Comparison of ENCODE assay signal across 1 cellular context in the genomic region with DNA sequence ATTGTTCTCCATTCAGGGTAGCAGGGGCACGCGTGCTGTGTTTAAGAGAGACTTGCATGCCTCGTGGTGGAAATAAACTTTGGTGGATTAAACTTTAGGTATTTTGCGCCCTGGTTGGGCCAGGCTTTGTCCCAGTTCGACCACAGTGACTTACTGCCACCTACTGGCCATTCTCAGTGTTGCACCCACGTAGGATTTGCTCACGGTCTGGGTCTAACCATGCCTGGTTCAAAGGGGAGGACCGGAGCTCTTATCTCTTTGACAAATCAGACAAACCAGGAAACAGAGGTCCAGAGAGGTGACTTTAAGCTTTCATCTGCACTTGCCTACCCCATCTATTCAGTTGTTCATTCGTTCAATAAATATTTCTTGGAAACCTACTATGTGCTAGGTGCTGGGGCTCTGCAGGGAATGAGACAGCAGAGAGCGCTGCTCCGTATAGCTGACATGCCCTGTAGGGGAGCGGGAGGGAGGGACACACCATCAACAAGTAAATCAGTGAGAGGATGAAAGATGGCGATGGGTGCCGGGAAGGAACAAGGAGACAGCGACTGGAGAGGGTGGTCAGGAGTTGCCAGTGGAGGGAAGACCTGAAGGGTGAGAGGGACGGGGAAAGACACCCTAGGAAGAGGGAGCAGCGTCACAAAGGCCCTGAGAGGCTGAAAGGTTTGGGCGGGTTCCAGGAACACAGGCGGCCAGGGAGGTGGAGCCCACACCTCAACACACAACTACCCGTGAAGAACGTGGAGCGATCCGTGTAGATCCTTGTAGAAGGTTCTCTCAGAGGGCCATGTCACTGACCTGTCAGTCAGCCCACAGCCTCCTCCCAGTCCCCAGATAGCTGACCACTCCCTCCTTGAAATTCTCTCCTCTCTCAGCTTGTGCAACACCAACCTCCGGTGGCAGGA.
TF ChIP-seq lines count a peak whose summit lies in the region.

No MANE protein-coding gene starts in this region.

TF ChIP-seq in HepG2, 621 proteins besides CTCF, POLR2A, EP300 and RAD21 (continued from another document and continues in another):
- TF ChIP-seq, protein P1, sequence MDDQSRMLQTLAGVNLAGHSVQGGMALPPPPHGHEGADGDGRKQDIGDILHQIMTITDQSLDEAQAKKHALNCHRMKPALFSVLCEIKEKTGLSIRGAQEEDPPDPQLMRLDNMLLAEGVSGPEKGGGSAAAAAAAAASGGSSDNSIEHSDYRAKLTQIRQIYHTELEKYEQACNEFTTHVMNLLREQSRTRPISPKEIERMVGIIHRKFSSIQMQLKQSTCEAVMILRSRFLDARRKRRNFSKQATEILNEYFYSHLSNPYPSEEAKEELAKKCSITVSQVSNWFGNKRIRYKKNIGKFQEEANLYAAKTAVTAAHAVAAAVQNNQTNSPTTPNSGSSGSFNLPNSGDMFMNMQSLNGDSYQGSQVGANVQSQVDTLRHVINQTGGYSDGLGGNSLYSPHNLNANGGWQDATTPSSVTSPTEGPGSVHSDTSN (CRISPR knock-in tag; IDR thresholded peaks at IDR 0.05; ENCODE audit: borderline replicate concordance), result no peak
- TF ChIP-seq ZBTB42 (CRISPR knock-in tag; IDR thresholded peaks at IDR 0.05) (no peak; the same call in 1 of the 2 replicates), GABPA (IDR thresholded peaks at IDR 0.05; ENCODE audit: low read depth, low read length) (no peak), GABPA (CRISPR knock-in tag; IDR thresholded peaks at IDR 0.05; ENCODE audit: low read depth) (peak; percentile 23), TCF7L2 (IDR thresholded peaks at IDR 0.05; ENCODE audit: low read depth, low read length) (no peak), RFX3 (CRISPR knock-in tag; IDR thresholded peaks at IDR 0.05) (no peak), PHB2 (IDR thresholded peaks at IDR 0.05; ENCODE audit: partially characterized antibody) (no peak), NBN (conservative IDR thresholded peaks at IDR 0.05) (no peak), MIER2 (CRISPR knock-in tag; IDR thresholded peaks at IDR 0.05) (no peak), ZBTB7B (CRISPR knock-in tag; IDR thresholded peaks at IDR 0.05) (no peak), ZNF484 (CRISPR knock-in tag; IDR thresholded peaks at IDR 0.05; ENCODE audit: borderline replicate concordance, low read depth) (no peak), YEATS4 (CRISPR knock-in tag; IDR thresholded peaks at IDR 0.05; ENCODE audit: borderline replicate concordance) (0 out of 2 replicates have a peak, but pooled peaks have one; percentile 39), ZNF558 (CRISPR knock-in tag; IDR thresholded peaks at IDR 0.05; ENCODE audit: borderline replicate concordance) (no peak), ZNF773 (CRISPR knock-in tag; IDR thresholded peaks at IDR 0.05; ENCODE audit: borderline replicate concordance) (no peak), ISX (CRISPR knock-in tag; conservative IDR thresholded peaks at IDR 0.05) (no peak), ZNF772 (CRISPR knock-in tag; IDR thresholded peaks at IDR 0.05) (peak; percentile 71; the same call in 1 of the 2 replicates), CCAR2 (optimal IDR thresholded peaks at IDR 0.05; ENCODE audit: low read depth, low read length) (no peak), SP140L (CRISPR knock-in tag; IDR thresholded peaks at IDR 0.05; ENCODE audit: borderline replicate concordance) (no peak), ZNF703 (CRISPR knock-in tag; IDR thresholded peaks at IDR 0.05; ENCODE audit: borderline replicate concordance) (no peak), ZNF274 (CRISPR knock-in tag; IDR thresholded peaks at IDR 0.05) (no peak), ZNF354B (CRISPR knock-in tag; IDR thresholded peaks at IDR 0.05) (no peak), ZNF337 (CRISPR knock-in tag; IDR thresholded peaks at IDR 0.05; ENCODE audit: borderline replicate concordance, low read depth) (no peak), REPIN1 (CRISPR knock-in tag; IDR thresholded peaks at IDR 0.05; ENCODE audit: borderline replicate concordance, low read depth) (no peak), ZNF383 (CRISPR knock-in tag; IDR thresholded peaks at IDR 0.05; ENCODE audit: borderline replicate concordance) (no peak), ZNF761 (CRISPR knock-in tag; conservative IDR thresholded peaks at IDR 0.05) (0 out of 2 replicates have a peak, but pooled peaks have one; percentile 19), MTA1 (CRISPR knock-in tag; IDR thresholded peaks at IDR 0.05; ENCODE audit: borderline replicate concordance) (peak; percentile 15; the same call in 1 of the 2 replicates)
- TF ChIP-seq, protein P2, sequence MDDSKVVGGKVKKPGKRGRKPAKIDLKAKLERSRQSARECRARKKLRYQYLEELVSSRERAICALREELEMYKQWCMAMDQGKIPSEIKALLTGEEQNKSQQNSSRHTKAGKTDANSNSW (CRISPR knock-in tag; IDR thresholded peaks at IDR 0.05; ENCODE audit: borderline replicate concordance), result no peak
- TF ChIP-seq, protein P3, sequence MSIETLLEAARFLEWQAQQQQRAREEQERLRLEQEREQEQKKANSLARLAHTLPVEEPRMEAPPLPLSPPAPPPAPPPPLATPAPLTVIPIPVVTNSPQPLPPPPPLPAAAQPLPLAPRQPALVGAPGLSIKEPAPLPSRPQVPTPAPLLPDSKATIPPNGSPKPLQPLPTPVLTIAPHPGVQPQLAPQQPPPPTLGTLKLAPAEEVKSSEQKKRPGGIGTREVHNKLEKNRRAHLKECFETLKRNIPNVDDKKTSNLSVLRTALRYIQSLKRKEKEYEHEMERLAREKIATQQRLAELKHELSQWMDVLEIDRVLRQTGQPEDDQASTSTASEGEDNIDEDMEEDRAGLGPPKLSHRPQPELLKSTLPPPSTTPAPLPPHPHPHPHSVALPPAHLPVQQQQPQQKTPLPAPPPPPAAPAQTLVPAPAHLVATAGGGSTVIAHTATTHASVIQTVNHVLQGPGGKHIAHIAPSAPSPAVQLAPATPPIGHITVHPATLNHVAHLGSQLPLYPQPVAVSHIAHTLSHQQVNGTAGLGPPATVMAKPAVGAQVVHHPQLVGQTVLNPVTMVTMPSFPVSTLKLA (IDR thresholded peaks at IDR 0.05), result no peak
- TF ChIP-seq, protein P4, sequence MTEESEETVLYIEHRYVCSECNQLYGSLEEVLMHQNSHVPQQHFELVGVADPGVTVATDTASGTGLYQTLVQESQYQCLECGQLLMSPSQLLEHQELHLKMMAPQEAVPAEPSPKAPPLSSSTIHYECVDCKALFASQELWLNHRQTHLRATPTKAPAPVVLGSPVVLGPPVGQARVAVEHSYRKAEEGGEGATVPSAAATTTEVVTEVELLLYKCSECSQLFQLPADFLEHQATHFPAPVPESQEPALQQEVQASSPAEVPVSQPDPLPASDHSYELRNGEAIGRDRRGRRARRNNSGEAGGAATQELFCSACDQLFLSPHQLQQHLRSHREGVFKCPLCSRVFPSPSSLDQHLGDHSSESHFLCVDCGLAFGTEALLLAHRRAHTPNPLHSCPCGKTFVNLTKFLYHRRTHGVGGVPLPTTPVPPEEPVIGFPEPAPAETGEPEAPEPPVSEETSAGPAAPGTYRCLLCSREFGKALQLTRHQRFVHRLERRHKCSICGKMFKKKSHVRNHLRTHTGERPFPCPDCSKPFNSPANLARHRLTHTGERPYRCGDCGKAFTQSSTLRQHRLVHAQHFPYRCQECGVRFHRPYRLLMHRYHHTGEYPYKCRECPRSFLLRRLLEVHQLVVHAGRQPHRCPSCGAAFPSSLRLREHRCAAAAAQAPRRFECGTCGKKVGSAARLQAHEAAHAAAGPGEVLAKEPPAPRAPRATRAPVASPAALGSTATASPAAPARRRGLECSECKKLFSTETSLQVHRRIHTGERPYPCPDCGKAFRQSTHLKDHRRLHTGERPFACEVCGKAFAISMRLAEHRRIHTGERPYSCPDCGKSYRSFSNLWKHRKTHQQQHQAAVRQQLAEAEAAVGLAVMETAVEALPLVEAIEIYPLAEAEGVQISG (CRISPR knock-in tag; IDR thresholded peaks at IDR 0.05), result peak; percentile 24; the same call in 1 of the 2 replicates
- TF ChIP-seq, protein P5, sequence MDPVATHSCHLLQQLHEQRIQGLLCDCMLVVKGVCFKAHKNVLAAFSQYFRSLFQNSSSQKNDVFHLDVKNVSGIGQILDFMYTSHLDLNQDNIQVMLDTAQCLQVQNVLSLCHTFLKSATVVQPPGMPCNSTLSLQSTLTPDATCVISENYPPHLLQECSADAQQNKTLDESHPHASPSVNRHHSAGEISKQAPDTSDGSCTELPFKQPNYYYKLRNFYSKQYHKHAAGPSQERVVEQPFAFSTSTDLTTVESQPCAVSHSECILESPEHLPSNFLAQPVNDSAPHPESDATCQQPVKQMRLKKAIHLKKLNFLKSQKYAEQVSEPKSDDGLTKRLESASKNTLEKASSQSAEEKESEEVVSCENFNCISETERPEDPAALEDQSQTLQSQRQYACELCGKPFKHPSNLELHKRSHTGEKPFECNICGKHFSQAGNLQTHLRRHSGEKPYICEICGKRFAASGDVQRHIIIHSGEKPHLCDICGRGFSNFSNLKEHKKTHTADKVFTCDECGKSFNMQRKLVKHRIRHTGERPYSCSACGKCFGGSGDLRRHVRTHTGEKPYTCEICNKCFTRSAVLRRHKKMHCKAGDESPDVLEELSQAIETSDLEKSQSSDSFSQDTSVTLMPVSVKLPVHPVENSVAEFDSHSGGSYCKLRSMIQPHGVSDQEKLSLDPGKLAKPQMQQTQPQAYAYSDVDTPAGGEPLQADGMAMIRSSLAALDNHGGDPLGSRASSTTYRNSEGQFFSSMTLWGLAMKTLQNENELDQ (CRISPR knock-in tag; IDR thresholded peaks at IDR 0.05; ENCODE audit: borderline replicate concordance), result no peak
- TF ChIP-seq, protein P6, sequence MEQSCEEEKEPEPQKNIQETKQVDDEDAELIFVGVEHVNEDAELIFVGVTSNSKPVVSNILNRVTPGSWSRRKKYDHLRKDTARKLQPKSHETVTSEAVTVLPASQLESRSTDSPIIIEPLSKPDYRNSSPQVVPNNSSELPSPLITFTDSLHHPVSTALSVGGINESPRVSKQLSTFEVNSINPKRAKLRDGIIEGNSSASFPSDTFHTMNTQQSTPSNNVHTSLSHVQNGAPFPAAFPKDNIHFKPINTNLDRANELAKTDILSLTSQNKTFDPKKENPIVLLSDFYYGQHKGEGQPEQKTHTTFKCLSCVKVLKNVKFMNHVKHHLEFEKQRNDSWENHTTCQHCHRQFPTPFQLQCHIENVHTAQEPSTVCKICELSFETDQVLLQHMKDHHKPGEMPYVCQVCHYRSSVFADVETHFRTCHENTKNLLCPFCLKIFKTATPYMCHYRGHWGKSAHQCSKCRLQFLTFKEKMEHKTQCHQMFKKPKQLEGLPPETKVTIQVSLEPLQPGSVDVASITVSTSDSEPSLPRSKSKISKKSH (CRISPR knock-in tag; IDR thresholded peaks at IDR 0.05; ENCODE audit: borderline replicate concordance), result no peak
- TF ChIP-seq, protein P7, sequence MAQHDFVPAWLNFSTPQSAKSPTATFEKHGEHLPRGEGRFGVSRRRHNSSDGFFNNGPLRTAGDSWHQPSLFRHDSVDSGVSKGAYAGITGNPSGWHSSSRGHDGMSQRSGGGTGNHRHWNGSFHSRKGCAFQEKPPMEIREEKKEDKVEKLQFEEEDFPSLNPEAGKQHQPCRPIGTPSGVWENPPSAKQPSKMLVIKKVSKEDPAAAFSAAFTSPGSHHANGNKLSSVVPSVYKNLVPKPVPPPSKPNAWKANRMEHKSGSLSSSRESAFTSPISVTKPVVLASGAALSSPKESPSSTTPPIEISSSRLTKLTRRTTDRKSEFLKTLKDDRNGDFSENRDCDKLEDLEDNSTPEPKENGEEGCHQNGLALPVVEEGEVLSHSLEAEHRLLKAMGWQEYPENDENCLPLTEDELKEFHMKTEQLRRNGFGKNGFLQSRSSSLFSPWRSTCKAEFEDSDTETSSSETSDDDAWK (CRISPR knock-in tag; IDR thresholded peaks at IDR 0.05), result no peak
- TF ChIP-seq, protein P8, sequence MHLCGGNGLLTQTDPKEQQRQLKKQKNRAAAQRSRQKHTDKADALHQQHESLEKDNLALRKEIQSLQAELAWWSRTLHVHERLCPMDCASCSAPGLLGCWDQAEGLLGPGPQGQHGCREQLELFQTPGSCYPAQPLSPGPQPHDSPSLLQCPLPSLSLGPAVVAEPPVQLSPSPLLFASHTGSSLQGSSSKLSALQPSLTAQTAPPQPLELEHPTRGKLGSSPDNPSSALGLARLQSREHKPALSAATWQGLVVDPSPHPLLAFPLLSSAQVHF (CRISPR knock-in tag; IDR thresholded peaks at IDR 0.05), result no peak
- TF ChIP-seq, protein P9, sequence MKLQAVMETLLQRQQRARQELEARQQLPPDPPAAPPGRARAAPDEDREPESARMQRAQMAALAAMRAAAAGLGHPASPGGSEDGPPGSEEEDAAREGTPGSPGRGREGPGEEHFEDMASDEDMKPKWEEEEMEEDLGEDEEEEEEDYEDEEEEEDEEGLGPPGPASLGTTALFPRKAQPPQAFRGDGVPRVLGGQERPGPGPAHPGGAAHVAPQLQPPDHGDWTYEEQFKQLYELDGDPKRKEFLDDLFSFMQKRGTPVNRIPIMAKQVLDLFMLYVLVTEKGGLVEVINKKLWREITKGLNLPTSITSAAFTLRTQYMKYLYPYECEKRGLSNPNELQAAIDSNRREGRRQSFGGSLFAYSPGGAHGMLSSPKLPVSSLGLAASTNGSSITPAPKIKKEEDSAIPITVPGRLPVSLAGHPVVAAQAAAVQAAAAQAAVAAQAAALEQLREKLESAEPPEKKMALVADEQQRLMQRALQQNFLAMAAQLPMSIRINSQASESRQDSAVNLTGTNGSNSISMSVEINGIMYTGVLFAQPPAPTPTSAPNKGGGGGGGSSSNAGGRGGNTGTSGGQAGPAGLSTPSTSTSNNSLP (IDR thresholded peaks at IDR 0.05; ENCODE audit: low read depth, low read length), result peak; percentile 44; the same call in 1 of the 2 replicates
- TF ChIP-seq, protein P10, sequence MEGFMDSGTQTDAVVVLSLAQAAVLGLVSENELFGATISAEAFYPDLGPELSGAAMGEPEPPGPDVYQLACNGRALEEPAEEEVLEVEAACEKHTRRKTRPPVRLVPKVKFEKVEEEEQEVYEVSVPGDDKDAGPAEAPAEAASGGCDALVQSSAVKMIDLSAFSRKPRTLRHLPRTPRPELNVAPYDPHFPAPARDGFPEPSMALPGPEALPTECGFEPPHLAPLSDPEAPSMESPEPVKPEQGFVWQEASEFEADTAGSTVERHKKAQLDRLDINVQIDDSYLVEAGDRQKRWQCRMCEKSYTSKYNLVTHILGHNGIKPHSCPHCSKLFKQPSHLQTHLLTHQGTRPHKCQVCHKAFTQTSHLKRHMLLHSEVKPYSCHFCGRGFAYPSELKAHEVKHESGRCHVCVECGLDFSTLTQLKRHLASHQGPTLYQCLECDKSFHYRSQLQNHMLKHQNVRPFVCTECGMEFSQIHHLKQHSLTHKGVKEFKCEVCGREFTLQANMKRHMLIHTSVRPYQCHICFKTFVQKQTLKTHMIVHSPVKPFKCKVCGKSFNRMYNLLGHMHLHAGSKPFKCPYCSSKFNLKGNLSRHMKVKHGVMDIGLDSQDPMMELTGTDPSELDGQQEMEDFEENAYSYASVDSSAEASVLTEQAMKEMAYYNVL (CRISPR knock-in tag; IDR thresholded peaks at IDR 0.05; ENCODE audit: borderline replicate concordance), result no peak; the same call in 1 of the 2 replicates
